15 cellular contexts compared by ENCODE assay signal in genomic region chr14:76654573-76654955, GRCh38.
"Had no signal": no experiment of that assay in that cellular context is flagged by ENCODE, and none has a peak within 500 bp of the region (broad histone marks: within the 10 kb centered on the region; RNA-seq: fewer than 3 reads in every experiment).

No MANE protein-coding gene starts in this region.

- H3K4me1 ChIP-seq: breast epithelium, esophagus squamous epithelium, psoas muscle had no signal

- H3K36me3 ChIP-seq: breast epithelium, esophagus squamous epithelium had no signal

- DNase-seq: activated CD4-positive, alpha-beta T cell treated with anti-CD3 and anti-CD28 coated beads for 48 hours; activated CD8-positive, alpha-beta memory T cell treated with anti-CD3 and anti-CD28 coated beads, Interleukin-2, amount 50 U/mL, for 48 hours; activated CD8-positive, alpha-beta T cell treated with anti-CD3 and anti-CD28 coated beads, Interleukin-2, amount 10 ng/mL, durations not matched to agents 7 days and 5 days; activated naive CD8-positive, alpha-beta T cell treated with anti-CD3 and anti-CD28 coated beads, Interleukin-2, amount 10 ng/mL, durations not matched to agents 7 days and 5 days; anterior cingulate cortex; dorsolateral prefrontal cortex; esophagus squamous epithelium; foreskin fibroblast; mesenchymal stem cell; psoas muscle; stimulated activated CD4-positive, alpha-beta T cell treated with anti-CD3 and anti-CD28 coated beads, Interleukin-2, amount 100 ng/mL, for 24 hours; stimulated activated naive CD4-positive, alpha-beta T cell had no signal

- H3K27me3 ChIP-seq: breast epithelium, dorsolateral prefrontal cortex had no signal

- H3K27ac ChIP-seq: breast epithelium, dorsolateral prefrontal cortex, esophagus squamous epithelium, psoas muscle had no signal

- H3K4me3 ChIP-seq: breast epithelium, dorsolateral prefrontal cortex, esophagus squamous epithelium, psoas muscle had no signal

- ATAC-seq: activated CD8-positive, alpha-beta T cell treated with anti-CD3 and anti-CD28 coated beads, Interleukin-2, amount 10 ng/mL, durations not matched to agents 7 days and 5 days; natural killer cell treated with Interleukin-12 subunit alpha and Interleukin-12 subunit beta and Interleukin-15 and Interleukin-18, amount 100 ng/mL, for 72 hours; psoas muscle; sciatic nerve had no signal
